In genomic region chr22:19122752-19123492, GRCh38 we compare ENCODE assay signal across 9 cellular contexts. TPM values are rescaled to one million over a fixed set of nuclear protein-coding genes. Genes with fewer than 3 reads are reported as not detected.
A peak's percentile ranks its signal among the peaks of the same experiment; 100 is the strongest.
DNase-seq lines count a peak whose midpoint lies in the region; ATAC-seq, FAIRE-seq and TF ChIP-seq lines count a peak whose summit lies in the region.
"Had no signal": no experiment of that assay in that cellular context is flagged by ENCODE, and none has a peak within 500 bp of the region (broad histone marks: within the 10 kb centered on the region; RNA-seq: fewer than 3 reads in every experiment).

No MANE protein-coding gene starts in this region.

- TF ChIP-seq POLR2A in endothelial cell of umbilical vein (IDR thresholded peaks at IDR 0.05; ENCODE audit: low read depth, low read length) = no peak

- no peaks in the 10 kb centered on the region for H3K27me3 ChIP-seq in Panc1 (ENCODE audit: control insufficient read depth, insufficient read depth, low read length)
- H3K27me3 ChIP-seq in endothelial cell of umbilical vein (ENCODE audit: control insufficient read depth in 2 of 2, insufficient read depth in 2 of 2, low read length in 2 of 2) = no peaks in the 10 kb centered on the region

- peak; percentile 54 for ATAC-seq in Panc1
- ATAC-seq in HG03159 (IDR thresholded peaks at IDR 0.05; ENCODE audit: unreplicated experiment) = no peak

- BruUV-seq in Panc1 (replicated peaks; lab: Mats Ljungman, UMichigan) (no TSS peak), endothelial cell of umbilical vein (replicated peaks; lab: Mats Ljungman, UMichigan) (no TSS peak)

- H3K4me3 ChIP-seq in Panc1 (ENCODE audit: low read depth in 2 of 2, low read length in 2 of 2) (peak overlapping the region; percentile 57 to 70), endothelial cell of umbilical vein (replicated peaks in 1 of 3; ENCODE audit: insufficient read depth in 1 of 3, low read depth in 1 of 3, low read length in 3 of 3) (peak overlapping the region; percentile 49 to 53 (median 51))

- POLR2A ChIA-PET in Panc1 (lab: Charles Lee) = no interaction called here
- POLR2A ChIA-PET in endothelial cell of umbilical vein (lab: Charles Lee) = no interaction called here

- peak overlapping the region; percentile 29 for H3K9ac ChIP-seq in endothelial cell of umbilical vein (replicated peaks; ENCODE audit: extremely low read depth, insufficient read depth, low read length)

- no peaks in the 10 kb centered on the region for H3K9me1 ChIP-seq in endothelial cell of umbilical vein (replicated peaks; ENCODE audit: control insufficient read depth, extremely low read depth, insufficient read depth, low read length)

- CTCF ChIA-PET in Panc1 (lab: Charles Lee) (no interaction called here), endothelial cell of umbilical vein (lab: Charles Lee) (interaction anchor here (0.6 to 2.0 kb wide), 3 partner anchors 22 to 507 kb away, joined by 3 to 8 read pairs (median 4); partner anchors contain the start of gene ESS2)

- peak overlapping the region; percentile 79 for H3K4me2 ChIP-seq in endothelial cell of umbilical vein (ENCODE audit: insufficient read depth, low read length)

- peaks cover 8% of the 10 kb centered on the region for H3K4me1 ChIP-seq in Panc1 (ENCODE audit: control insufficient read depth, insufficient read depth, low read length)
- H3K4me1 ChIP-seq in endothelial cell of umbilical vein (ENCODE audit: control insufficient read depth, extremely low read depth, insufficient read depth, low read length) = peaks cover 9% of the 10 kb centered on the region

- H3K9me3 ChIP-seq in Panc1 (ENCODE audit: control insufficient read depth, insufficient read depth, low read depth, low read length) (no peaks in the 10 kb centered on the region), endothelial cell of umbilical vein (replicated peaks; ENCODE audit: control insufficient read depth, insufficient read depth, low read length) (no peaks in the 10 kb centered on the region)

- in situ Hi-C loops in Panc1 (cut with HindIII; ENCODE audit: low pct_unique_long_range_greater_than_20kb, low sequenced_read_pairs) = no loop called here

- peak; percentile 27 for DNase-seq in NCI-H510A treated with DMSO at 0.1 percent for 48 hours (lab: John Stamatoyannopoulos, UW)
- no peak for DNase-seq in NCI-H510A (lab: John Stamatoyannopoulos, UW)
- no peak for DNase-seq in Panc1 (ENCODE audit: low read depth, low spot score)
- no peak for DNase-seq in endothelial cell of umbilical vein (ENCODE audit: low read depth, low spot score)
- DNase-seq in myocyte (ENCODE audit: low read depth) = peak; percentile 12
- no peak for DNase-seq in NCI-H524 treated with DMSO at 0.1 percent for 48 hours (lab: John Stamatoyannopoulos, UW)
- DNase-seq in SIG-M5 (lab: John Stamatoyannopoulos, UW) = no peak

- H3K79me2 ChIP-seq in endothelial cell of umbilical vein (ENCODE audit: control insufficient read depth, insufficient read depth, low read length) = peaks cover 36% of the 10 kb centered on the region

- no peak for FAIRE-seq in endothelial cell of umbilical vein (lab: Jason Lieb, UNC)

- H3K36me3 ChIP-seq in Panc1 (ENCODE audit: control insufficient read depth, insufficient read depth, low read length) (0 out of 2 replicates have a peak, but pooled peaks cover 3% of the 10 kb centered on the region), endothelial cell of umbilical vein (ENCODE audit: control insufficient read depth in 2 of 2, extremely low read depth in 1 of 2, insufficient read depth in 2 of 2, low read length in 2 of 2) (peaks cover 0 to 2% of the 10 kb centered on the region in 2 experiments)

- TF ChIP-seq CTCF in Panc1 (IDR thresholded peaks at IDR 0.05) = no peak
- TF ChIP-seq CTCF in endothelial cell of umbilical vein (IDR thresholded peaks at IDR 0.05; ENCODE audit: extremely low read depth in 1 of 2, insufficient read depth in 1 of 2, low read depth in 1 of 2, low read length in 2 of 2) = no peak

- intact Hi-C loops in Panc1 (cut with micrococcal nuclease; ENCODE audit: unreplicated experiment) = no loop called here
- intact Hi-C loops in endothelial cell of umbilical vein (cut with micrococcal nuclease) = loop anchor here (1.0 to 2.0 kb wide), 2 partner anchors 21 to 38 kb away; partner anchors contain the start of gene ESS2

- H3K27ac ChIP-seq in Panc1 (ENCODE audit: low read length) = no peak overlapping the region
- no peak overlapping the region for H3K27ac ChIP-seq in endothelial cell of umbilical vein (ENCODE audit: insufficient read depth, low read depth, low read length)

- dilution Hi-C loops in endothelial cell of umbilical vein (cut with MboI; ENCODE audit: extremely low pct_ligation_motif_present, low sequenced_read_pairs) = no loop called here

- peak overlapping the region; percentile 98 for H2AFZ ChIP-seq in endothelial cell of umbilical vein (ENCODE audit: low read depth, low read length)

- H4K20me1 ChIP-seq in endothelial cell of umbilical vein (replicated peaks; ENCODE audit: control insufficient read depth, extremely low read depth, insufficient read depth, low read length) = peaks cover 7% of the 10 kb centered on the region

TF ChIP-seq in endothelial cell of umbilical vein, 7 proteins besides CTCF, POLR2A, EP300 and RAD21 (continues in another document):
- TF ChIP-seq JUN (IDR thresholded peaks at IDR 0.05; ENCODE audit: borderline replicate concordance, insufficient read depth, insufficient read length, low read depth) (no peak), POLR2AphosphoS5 (IDR thresholded peaks at IDR 0.05; ENCODE audit: insufficient read depth, low read depth, low read length) (no peak), GATA2 (IDR thresholded peaks at IDR 0.05; ENCODE audit: insufficient read depth, insufficient read length, low read depth, low read length) (no peak)

RNA-seq across cellular contexts. Expression of gene DGCR2, which starts 0.7 kb away (rescaled TPM):
- total RNA-seq in Panc1 (2021; ENCODE audit: unreplicated experiment) (35.1 TPM), endothelial cell of umbilical vein (44.8 and 49.6 TPM in 2 replicates), myocyte (60.8 and 63.8 TPM in 2 replicates)
- 42.4 TPM for polyA plus RNA-seq in Panc1 (2012; ENCODE audit: insufficient read length)
- polyA plus RNA-seq in endothelial cell of umbilical vein = 51.2 and 61.7 TPM in 2 replicates
- polyA plus RNA-seq in endothelial cell of umbilical vein (2011; cell fraction: cytosol; rRNA removed) = 47.7 and 50.7 TPM in 2 replicates
- polyA plus RNA-seq in endothelial cell of umbilical vein (2011; cell fraction: nucleus; rRNA removed) = 41.7 and 53.7 TPM in 2 replicates
- polyA plus RNA-seq in endothelial cell of umbilical vein (2012) = 27.3 and 36.4 TPM in 2 replicates
- 46.5 and 74.1 TPM in 2 replicates for polyA minus RNA-seq in endothelial cell of umbilical vein
- polyA minus RNA-seq in endothelial cell of umbilical vein (2011; cell fraction: cytosol; rRNA and poly(A)+ RNA removed) = 13.5 TPM
- 29.0 and 29.3 TPM in 2 replicates for polyA minus RNA-seq in endothelial cell of umbilical vein (2011; cell fraction: nucleus; rRNA and poly(A)+ RNA removed)
- polyA plus RNA-seq in myocyte (2012) = 41.6 TPM

RNA-seq across cellular contexts. Expression of gene TSSK2, which starts 8.2 kb away (rescaled TPM):
- not detected for total RNA-seq in Panc1 (2021; ENCODE audit: unreplicated experiment)
- polyA plus RNA-seq in Panc1 (2012; ENCODE audit: insufficient read length) = not detected
- total RNA-seq in endothelial cell of umbilical vein = not detected in 2 replicates
- not detected in 2 replicates for polyA plus RNA-seq in endothelial cell of umbilical vein
- not detected in 2 replicates for polyA plus RNA-seq in endothelial cell of umbilical vein (2011; cell fraction: cytosol; rRNA removed)
- polyA plus RNA-seq in endothelial cell of umbilical vein (2011; cell fraction: nucleus; rRNA removed) = not detected in 2 replicates
- not detected in 2 replicates for polyA plus RNA-seq in endothelial cell of umbilical vein (2012)
- not detected in 2 replicates for polyA minus RNA-seq in endothelial cell of umbilical vein
- polyA minus RNA-seq in endothelial cell of umbilical vein (2011; cell fraction: cytosol; rRNA and poly(A)+ RNA removed) = not detected
- not detected in 2 replicates for polyA minus RNA-seq in endothelial cell of umbilical vein (2011; cell fraction: nucleus; rRNA and poly(A)+ RNA removed)
- not detected in 2 replicates for total RNA-seq in myocyte
- not detected for polyA plus RNA-seq in myocyte (2012)

RNA-seq across cellular contexts. Expression of gene ESS2, which starts 21.5 kb away (rescaled TPM):
- total RNA-seq in Panc1 (2021; ENCODE audit: unreplicated experiment) (13.1 TPM), endothelial cell of umbilical vein (18.4 and 21.9 TPM in 2 replicates), myocyte (17.5 and 21.1 TPM in 2 replicates)
- 18.3 TPM for polyA plus RNA-seq in Panc1 (2012; ENCODE audit: insufficient read length)
- 20.1 and 22.8 TPM in 2 replicates for polyA plus RNA-seq in endothelial cell of umbilical vein
- polyA plus RNA-seq in endothelial cell of umbilical vein (2011; cell fraction: cytosol; rRNA removed) = 16.5 and 20.9 TPM in 2 replicates
- 18.2 and 19.2 TPM in 2 replicates for polyA plus RNA-seq in endothelial cell of umbilical vein (2011; cell fraction: nucleus; rRNA removed)
- polyA plus RNA-seq in endothelial cell of umbilical vein (2012) = 14.6 and 15.4 TPM in 2 replicates
- polyA minus RNA-seq in endothelial cell of umbilical vein = 6.6 and 7.9 TPM in 2 replicates
- polyA minus RNA-seq in endothelial cell of umbilical vein (2011; cell fraction: cytosol; rRNA and poly(A)+ RNA removed) = 3.6 TPM
- 2.5 and 5.6 TPM in 2 replicates for polyA minus RNA-seq in endothelial cell of umbilical vein (2011; cell fraction: nucleus; rRNA and poly(A)+ RNA removed)
- 15.8 TPM for polyA plus RNA-seq in myocyte (2012)

RNA-seq across cellular contexts. Expression of gene GSC2, which starts 27.2 kb away (rescaled TPM):
- total RNA-seq in Panc1 (2021; ENCODE audit: unreplicated experiment) (0.23 TPM), endothelial cell of umbilical vein (not detected in 2 replicates), myocyte (not detected in 2 replicates)
- not detected for polyA plus RNA-seq in Panc1 (2012; ENCODE audit: insufficient read length)
- polyA plus RNA-seq in endothelial cell of umbilical vein = not detected in 2 replicates
- not detected in 2 replicates for polyA plus RNA-seq in endothelial cell of umbilical vein (2011; cell fraction: cytosol; rRNA removed)
- polyA plus RNA-seq in endothelial cell of umbilical vein (2011; cell fraction: nucleus; rRNA removed) = not detected in 2 replicates
- polyA plus RNA-seq in endothelial cell of umbilical vein (2012) = not detected in 2 replicates
- polyA minus RNA-seq in endothelial cell of umbilical vein = not detected in 2 replicates
- not detected for polyA minus RNA-seq in endothelial cell of umbilical vein (2011; cell fraction: cytosol; rRNA and poly(A)+ RNA removed)
- polyA minus RNA-seq in endothelial cell of umbilical vein (2011; cell fraction: nucleus; rRNA and poly(A)+ RNA removed) = not detected in 2 replicates
- not detected for polyA plus RNA-seq in myocyte (2012)
- polyA plus RNA-seq: adipose tissue had no signal

RNA-seq across cellular contexts. Expression of gene SLC25A1, which starts 55.6 kb away (rescaled TPM):
- total RNA-seq in Panc1 (2021; ENCODE audit: unreplicated experiment) (162 TPM), endothelial cell of umbilical vein (94.5 and 102 TPM in 2 replicates), myocyte (34.1 and 36.2 TPM in 2 replicates)
- 323 TPM for polyA plus RNA-seq in Panc1 (2012; ENCODE audit: insufficient read length)
- 78.0 and 80.0 TPM in 2 replicates for polyA plus RNA-seq in endothelial cell of umbilical vein
- 53.3 and 64.5 TPM in 2 replicates for polyA plus RNA-seq in endothelial cell of umbilical vein (2011; cell fraction: cytosol; rRNA removed)
- 30.5 and 34.5 TPM in 2 replicates for polyA plus RNA-seq in endothelial cell of umbilical vein (2011; cell fraction: nucleus; rRNA removed)
- 48.5 and 55.1 TPM in 2 replicates for polyA plus RNA-seq in endothelial cell of umbilical vein (2012)
- polyA minus RNA-seq in endothelial cell of umbilical vein = 42.0 and 44.0 TPM in 2 replicates
- 35.6 TPM for polyA minus RNA-seq in endothelial cell of umbilical vein (2011; cell fraction: cytosol; rRNA and poly(A)+ RNA removed)
- 8.2 and 9.9 TPM in 2 replicates for polyA minus RNA-seq in endothelial cell of umbilical vein (2011; cell fraction: nucleus; rRNA and poly(A)+ RNA removed)
- polyA plus RNA-seq in myocyte (2012) = 39.1 TPM

Comparison
In these comparisons a context has a peak if more than half of its experiments do, and no peak if none do; other contexts are left out.
1. DNase-seq: peak in NCI-H510A treated with DMSO at 0.1 percent for 48 hours (single experiment) and myocyte (single experiment); none in NCI-H510A (single experiment), Panc1 (single experiment), endothelial cell of umbilical vein (single experiment), NCI-H524 treated with DMSO at 0.1 percent for 48 hours (single experiment) and SIG-M5 (single experiment).